9 cellular contexts compared by ENCODE assay signal in the genomic region with DNA sequence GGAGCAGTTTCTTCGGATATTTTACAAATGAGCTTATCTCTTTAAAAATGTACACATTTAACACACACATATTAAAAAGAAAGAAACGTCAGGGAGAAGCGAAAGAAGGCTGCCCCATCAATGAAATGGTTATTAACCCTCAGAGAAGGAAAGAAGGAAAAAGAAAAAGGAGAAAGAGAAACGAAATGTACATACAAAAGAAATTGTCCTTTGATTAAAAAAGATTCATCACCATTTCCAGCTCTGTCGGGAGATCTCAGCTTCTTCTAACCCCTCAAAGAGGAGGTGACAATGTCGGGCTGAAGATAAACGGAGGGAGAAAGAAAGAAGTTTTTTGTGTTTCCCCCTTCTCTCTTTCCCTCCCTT. TPM values are rescaled to one million over a fixed set of nuclear protein-coding genes. Genes with fewer than 3 reads are reported as not detected.
DNase-seq lines count a peak whose midpoint lies in the region; ATAC-seq and TF ChIP-seq lines count a peak whose summit lies in the region.
"Had no signal": no experiment of that assay in that cellular context is flagged by ENCODE, and none has a peak within 500 bp of the region (broad histone marks: within the 10 kb centered on the region; RNA-seq: fewer than 3 reads in every experiment).

No MANE protein-coding gene starts in this region.

- H3K27me3 ChIP-seq in heart right ventricle (peaks cover 0 to 7% (median 0%) of the 10 kb centered on the region in 7 donors), upper lobe of right lung (no peaks in the 10 kb centered on the region)

- CTCF ChIA-PET in MCF 10A (lab: Yijun Ruan, JAX), result interaction anchor here (0.6 to 11.9 kb wide), 17 partner anchors 13 to 555 kb away, joined by 3 to 190 read pairs (median 4); no protein-coding TSS in a partner anchor

- peak overlapping the region; percentile 18 to 93 (median 86) for H3K4me3 ChIP-seq in heart right ventricle
- H3K4me3 ChIP-seq in upper lobe of right lung, result peak overlapping the region; percentile 65

- H3K4me1 Mint-ChIP-seq in MCF 10A (ENCODE audit: insufficient read depth, unreplicated experiment) (peaks cover 27% of the 10 kb centered on the region), mesothelial cell of epicardium (peaks cover 60% of the 10 kb centered on the region)

- 1 to 2% methylated on average over 7 of the region's 7 CpGs for WGBS in heart right ventricle, 2 donors

- no peak for DNase-seq in heart right ventricle
- DNase-seq in left cardiac atrium, result no peak
- no peak for DNase-seq in MCF 10A (ENCODE audit: unreplicated experiment)
- DNase-seq in mesothelial cell of epicardium (ENCODE audit: low spot score in 2 of 2, unreplicated experiment in 2 of 2), result no peak
- no peak for DNase-seq in upper lobe of right lung
- no peak for DNase-seq in SKM-1 (lab: John Stamatoyannopoulos, UW; ENCODE audit: unreplicated experiment)
- no peak for DNase-seq in NCI-H510A treated with DMSO at 0.1 percent for 48 hours (lab: John Stamatoyannopoulos, UW)
- DNase-seq in stimulated activated CD4-positive, alpha-beta T cell treated with anti-CD3 and anti-CD28 coated beads, Interleukin-12 subunit alpha, Interleukin-12 subunit beta, amount 100 ng/mL, for 4 hours, result no peak
- DNase-seq: NCI-H446 treated with DMSO at 0.1 percent for 48 hours had no signal

- H3K9me3 Mint-ChIP-seq in MCF 10A (ENCODE audit: unreplicated experiment) (no peaks in the 10 kb centered on the region), mesothelial cell of epicardium (no peaks in the 10 kb centered on the region)

- BruUV-seq in MCF 10A (replicated peaks; lab: Mats Ljungman, UMichigan), result TSS peak; percentile 36

- H3K27ac ChIP-seq in heart right ventricle (peak overlapping the region in 8 of 10 donors; percentile 55 to 97 (median 73)), upper lobe of right lung (peak overlapping the region; percentile 76)

- H3K27me3 Mint-ChIP-seq in MCF 10A (ENCODE audit: insufficient read depth, unreplicated experiment) (no peaks in the 10 kb centered on the region), mesothelial cell of epicardium (ENCODE audit: low read depth) (no peaks in the 10 kb centered on the region)

- H3K4me3 Mint-ChIP-seq in MCF 10A (ENCODE audit: unreplicated experiment) (peak overlapping the region; percentile 86), mesothelial cell of epicardium (peak overlapping the region; percentile 88)

- peaks cover 7% of the 10 kb centered on the region for H3K36me3 Mint-ChIP-seq in MCF 10A (ENCODE audit: insufficient read depth, unreplicated experiment)
- H3K36me3 Mint-ChIP-seq in mesothelial cell of epicardium, result no peaks in the 10 kb centered on the region

- TF ChIP-seq CTCF in heart right ventricle (IDR thresholded peaks at IDR 0.05) (no peak), MCF 10A (IDR thresholded peaks at IDR 0.05; ENCODE audit: unreplicated experiment) (no peak), mesothelial cell of epicardium (IDR thresholded peaks at IDR 0.05; ENCODE audit: unreplicated experiment) (no peak), upper lobe of right lung (IDR thresholded peaks at IDR 0.05) (no peak)

- H3K27ac Mint-ChIP-seq in MCF 10A (ENCODE audit: low read depth, unreplicated experiment) (peak overlapping the region; percentile 91), mesothelial cell of epicardium (peak overlapping the region; percentile 95)

- H3K36me3 ChIP-seq in heart right ventricle (peaks cover 0 to 3% (median 0%) of the 10 kb centered on the region in 9 donors), upper lobe of right lung (no peaks in the 10 kb centered on the region)

- H3K4me1 ChIP-seq in heart right ventricle (peaks cover 0 to 38% (median 13%) of the 10 kb centered on the region in 9 donors), upper lobe of right lung (peaks cover 14% of the 10 kb centered on the region)

- POLR2A ChIA-PET in MCF 10A (lab: Yijun Ruan, JAX), result interaction anchor here (0.7 to 4.2 kb wide), 23 partner anchors 9 to 1987 kb away, joined by 3 to 25 read pairs (median 5); no protein-coding TSS in a partner anchor

- intact Hi-C loops in heart right ventricle (cut with DNase I), result loop anchor here in 8 of 10 donors (2.0 to 10.0 kb wide), 5 partner anchors 83 to 465 kb away; no protein-coding TSS in a partner anchor
- intact Hi-C loops in left cardiac atrium (cut with DNase I), result loop anchor here in 1 of 2 donors (5.0 kb wide), 1 partner anchor 373 kb away; no protein-coding TSS in a partner anchor
- intact Hi-C loops in MCF 10A (cut with micrococcal nuclease), result loop anchor here (2.0 to 5.0 kb wide), 4 partner anchors 83 to 303 kb away; no protein-coding TSS in a partner anchor
- intact Hi-C loops in upper lobe of right lung (cut with DNase I), result no loop called here

- ATAC-seq in heart right ventricle, result no peak
- ATAC-seq in left cardiac atrium, result no peak
- no peak for ATAC-seq in upper lobe of right lung

- no peaks in the 10 kb centered on the region for H3K9me3 ChIP-seq in heart right ventricle
- no peaks in the 10 kb centered on the region for H3K9me3 ChIP-seq in upper lobe of right lung

RNA-seq across cellular contexts. Expression of gene IKZF2, which starts 1.5 kb away (rescaled TPM):
- total RNA-seq in heart right ventricle (1 to 10 TPM; 2.0 to 8.1 (median 6.0) TPM), left cardiac atrium (1 to 10 TPM; 3.8 to 6.3 TPM), MCF 10A (2022) (6.0 and 8.8 TPM in 2 replicates), mesothelial cell of epicardium (44.8 to 47.5 TPM (median 44.9 TPM) in 3 replicates), upper lobe of right lung (16.4 TPM)
- polyA plus RNA-seq in heart right ventricle, result under 1 TPM; 0.36 to 0.80 TPM
